ENCODE assay signal across 29 cellular contexts in the genomic region with DNA sequence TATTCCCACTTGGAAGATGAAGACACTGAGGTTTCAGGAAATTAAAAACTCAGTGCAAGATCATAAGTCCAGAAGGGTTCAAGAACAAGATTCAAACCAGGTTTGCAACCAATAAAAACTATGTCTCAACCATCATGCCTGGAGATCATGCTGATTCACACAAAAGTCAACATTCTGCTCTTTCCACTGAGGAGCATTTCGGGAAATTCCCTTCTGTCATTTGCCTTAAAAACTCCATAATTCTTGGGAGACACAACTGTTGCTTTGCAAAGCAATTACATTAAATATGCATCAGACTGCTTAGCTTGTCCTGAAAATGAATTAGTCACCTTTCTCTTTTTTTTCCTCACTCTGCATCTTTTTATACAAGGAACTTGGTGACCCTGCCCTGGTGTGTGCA.
DNase-seq lines count a peak whose midpoint lies in the region; ATAC-seq and TF ChIP-seq lines count a peak whose summit lies in the region.
"Had no signal": no experiment of that assay in that cellular context is flagged by ENCODE, and none has a peak within 500 bp of the region (broad histone marks: within the 10 kb centered on the region; RNA-seq: fewer than 3 reads in every experiment).

No MANE protein-coding gene starts in this region.

- H2BK5ac ChIP-seq in mesenchymal stem cell (ENCODE audit: low read depth, low read length, poor library complexity, severe bottlenecking) = no peak overlapping the region

- peak; percentile 12 for DNase-seq in AG10803 (ENCODE audit: low read depth)
- DNase-seq in RPMI7951 (ENCODE audit: low read depth) = peak; percentile 51
- peak; percentile 29 for DNase-seq in epithelial cell of proximal tubule (ENCODE audit: low read depth)
- peak; percentile 11 for DNase-seq in mesenchymal stem cell
- DNase-seq in hepatic stellate cell (ENCODE audit: low spot score) = no peak
- DNase-seq in sciatic nerve (ENCODE audit: low spot score) = no peak
- DNase-seq: activated CD4-positive, alpha-beta memory T cell treated with anti-CD3 and anti-CD28 coated beads, Interleukin-2, amount 10 ng/mL, durations not matched to agents 7 days and 5 days; activated CD4-positive, alpha-beta T cell treated with anti-CD3 and anti-CD28 coated beads for 1 hour; activated CD8-positive, alpha-beta memory T cell treated with anti-CD3 and anti-CD28 coated beads, Interleukin-2, amount 50 U/mL, for 4 hours; activated naive CD4-positive, alpha-beta T cell treated with Interleukin-2 at 50 U/mL for 16 hours; CD8-positive, alpha-beta memory T cell; dorsolateral prefrontal cortex; GM23248; head of caudate nucleus; Karpas-422; NCI-H146; NCI-H2107; NCI-H345; occipital lobe; psoas muscle; SIG-M5; substantia nigra; upper lobe of left lung had no signal

- H3K27me3 ChIP-seq in mesenchymal stem cell (ENCODE audit: control insufficient read depth in 1 of 2, insufficient read depth in 1 of 2, low read length in 2 of 2) = no peaks in the 10 kb centered on the region
- H3K27me3 ChIP-seq: dorsolateral prefrontal cortex, upper lobe of left lung had no signal

- H3K23ac ChIP-seq in mesenchymal stem cell (ENCODE audit: low read length in 2 of 2) = no peak overlapping the region

- no peak overlapping the region for H2BK120ac ChIP-seq in mesenchymal stem cell (ENCODE audit: low read depth, low read length)

- H3K27ac ChIP-seq in mesenchymal stem cell (ENCODE audit: low read length, poor library complexity, severe bottlenecking) = no peak overlapping the region
- H3K27ac ChIP-seq: A549, dorsolateral prefrontal cortex, GM23248, psoas muscle, upper lobe of left lung had no signal

- no peak overlapping the region for H3K4me2 ChIP-seq in mesenchymal stem cell (ENCODE audit: low read length, poor library complexity, severe bottlenecking)
- H3K4me2 ChIP-seq: A549 had no signal

- H3K14ac ChIP-seq in mesenchymal stem cell (ENCODE audit: low read length in 2 of 2) = no peak overlapping the region

- no peak overlapping the region for H4K8ac ChIP-seq in mesenchymal stem cell (ENCODE audit: low read length)

- no peak overlapping the region for H2AK5ac ChIP-seq in mesenchymal stem cell (ENCODE audit: low read length, severe bottlenecking)

- WGBS in mesenchymal stem cell = 79% methylated on average over 1 of the region's 1 CpG

- no peak overlapping the region for H4K91ac ChIP-seq in mesenchymal stem cell (ENCODE audit: low read length)

- TF ChIP-seq CTCF in AG10803 (conservative IDR thresholded peaks at IDR 0.05; ENCODE audit: low read length) (no peak), epithelial cell of proximal tubule (conservative IDR thresholded peaks at IDR 0.05; ENCODE audit: low read depth, low read length) (no peak)

- H3K4me3 ChIP-seq in AG10803 (ENCODE audit: low read length) (no peak overlapping the region), epithelial cell of proximal tubule (ENCODE audit: low read depth, low read length) (no peak overlapping the region), mesenchymal stem cell (ENCODE audit: insufficient read depth in 1 of 2, low read depth in 1 of 2, low read length in 2 of 2) (no peak overlapping the region)
- H3K4me3 ChIP-seq: A549, dorsolateral prefrontal cortex, GM23248, lung, psoas muscle, upper lobe of left lung had no signal

- H3K9ac ChIP-seq in mesenchymal stem cell (ENCODE audit: low read length) = no peak overlapping the region
- H3K9ac ChIP-seq: GM23248 had no signal

- no peak overlapping the region for H3K4ac ChIP-seq in mesenchymal stem cell (ENCODE audit: low read depth in 1 of 2, low read length in 2 of 2)

- no peak overlapping the region for H2BK12ac ChIP-seq in mesenchymal stem cell (ENCODE audit: low read length in 2 of 2)

- H2AFZ ChIP-seq in mesenchymal stem cell (ENCODE audit: low read depth, low read length) = no peak overlapping the region
- H2AFZ ChIP-seq: GM23248 had no signal

- H2BK15ac ChIP-seq in mesenchymal stem cell (ENCODE audit: low read depth, poor library complexity, severe bottlenecking) = no peak overlapping the region

- H3K18ac ChIP-seq in mesenchymal stem cell (ENCODE audit: low read depth in 1 of 2, low read length in 2 of 2) = no peak overlapping the region

- no peaks in the 10 kb centered on the region for H3K79me1 ChIP-seq in mesenchymal stem cell (replicated peaks; ENCODE audit: low read length, poor library complexity, severe bottlenecking)

- no peaks in the 10 kb centered on the region for H3K36me3 ChIP-seq in mesenchymal stem cell (ENCODE audit: control insufficient read depth in 1 of 2, insufficient read depth in 2 of 2, low read depth in 1 of 2, low read length in 2 of 2)
- H3K36me3 ChIP-seq: upper lobe of left lung had no signal

- peaks cover 2% of the 10 kb centered on the region for H3K4me1 ChIP-seq in mesenchymal stem cell (ENCODE audit: control insufficient read depth, insufficient read depth, low read depth, low read length)
- H3K4me1 ChIP-seq: A549, psoas muscle, upper lobe of left lung had no signal

- ATAC-seq in HG02623 (IDR thresholded peaks at IDR 0.05; ENCODE audit: unreplicated experiment) (no peak), GM21825 (IDR thresholded peaks at IDR 0.05; ENCODE audit: unreplicated experiment) (no peak), sciatic nerve (no peak)
- ATAC-seq: A549; natural killer cell treated with Interleukin-12 subunit alpha and Interleukin-12 subunit beta and Interleukin-15 and Interleukin-18, amount 100 ng/mL, for 72 hours; psoas muscle; stimulated activated memory B cell treated with anti-CD40 and anti-IgM and Interleukin-4, amounts not matched to agents 10 μg/mL and 1 μg/mL and 100 μg/mL, for 72 hours had no signal

- intact Hi-C loops in sciatic nerve (cut with DNase I) = no loop called here

- H3K9me3 ChIP-seq in mesenchymal stem cell (ENCODE audit: control insufficient read depth, low read length) = no peaks in the 10 kb centered on the region
- H3K9me3 ChIP-seq: A549, psoas muscle, upper lobe of left lung had no signal

Comparison
In these comparisons a context has a peak if more than half of its experiments do, and no peak if none do; other contexts are left out.
1. DNase-seq: peak in AG10803 (single experiment), RPMI7951 (single experiment), epithelial cell of proximal tubule (single experiment) and mesenchymal stem cell (single experiment); none in hepatic stellate cell (single experiment) and sciatic nerve (single experiment).